9 cellular contexts compared by ENCODE assay signal in the genomic region with DNA sequence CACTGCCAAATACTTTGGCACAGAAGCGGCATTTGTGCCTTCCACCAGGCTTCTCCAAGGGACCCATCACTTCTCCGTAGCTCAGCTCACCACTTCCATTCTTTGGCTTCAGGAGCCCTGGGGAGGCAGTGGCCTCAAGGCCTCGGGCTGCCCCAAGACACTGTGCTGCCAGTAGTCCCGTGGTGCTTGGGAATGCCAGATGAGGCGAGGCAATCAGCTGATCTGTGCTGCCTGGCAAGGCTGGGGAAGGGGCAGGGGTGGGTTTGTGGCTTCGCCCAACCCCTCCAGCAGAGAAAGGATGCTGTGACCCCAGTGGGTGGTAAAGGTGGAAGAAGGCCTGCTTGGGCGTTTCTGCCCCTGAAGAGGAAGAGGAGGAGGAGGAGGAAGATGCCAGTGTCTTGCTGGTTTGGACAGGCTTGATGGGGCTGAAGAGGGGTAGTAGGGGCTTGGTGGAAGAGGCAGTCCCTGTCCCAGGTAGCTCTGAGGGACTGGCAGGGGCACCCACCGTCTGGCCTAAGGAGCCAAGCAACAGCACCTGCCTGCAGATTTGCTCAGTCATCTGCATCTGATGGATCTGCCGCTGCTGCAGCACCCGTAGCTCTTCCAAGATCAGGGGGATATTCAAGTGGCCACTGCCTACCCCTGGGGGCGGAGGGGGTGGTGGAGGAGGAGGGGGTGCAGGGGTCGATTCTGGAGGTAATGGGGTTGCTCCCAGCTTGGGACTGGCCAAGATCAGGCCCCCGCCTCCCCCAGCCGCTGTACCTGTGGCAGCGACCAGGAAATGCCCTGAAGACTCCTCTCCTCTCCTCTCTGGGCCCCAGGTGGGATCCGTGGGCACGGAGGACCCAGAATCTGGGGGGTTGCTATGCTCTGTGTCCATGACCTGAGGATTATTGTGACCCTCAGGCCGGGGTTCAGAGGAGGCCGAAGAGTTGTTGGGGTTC. TPM values are rescaled to one million over a fixed set of nuclear protein-coding genes. Genes with fewer than 3 reads are reported as not detected.
DNase-seq lines count a peak whose midpoint lies in the region; ATAC-seq and TF ChIP-seq lines count a peak whose summit lies in the region.
"Had no signal": no experiment of that assay in that cellular context is flagged by ENCODE, and none has a peak within 500 bp of the region (broad histone marks: within the 10 kb centered on the region; RNA-seq: fewer than 3 reads in every experiment).

No MANE protein-coding gene starts in this region.

- no peak for DNase-seq in GM23338 (ENCODE audit: low spot score)
- no peak for DNase-seq in WERI-Rb-1
- no peak for DNase-seq in foreskin fibroblast
- DNase-seq in skeletal muscle cell (ENCODE audit: low read depth), result no peak
- DNase-seq in COR-L47 (lab: John Stamatoyannopoulos, UW), result no peak
- no peak for DNase-seq in NCI-H1092 treated with DMSO at 0.1 percent for 48 hours (lab: John Stamatoyannopoulos, UW)
- DNase-seq: heart left ventricle had no signal

- H4K20me1 ChIP-seq in GM23338 (replicated peaks; ENCODE audit: insufficient read depth), result peaks cover 20% of the 10 kb centered on the region

- no peaks in the 10 kb centered on the region for H3K27me3 ChIP-seq in GM23338 (ENCODE audit: insufficient read depth)
- H3K27me3 ChIP-seq in WERI-Rb-1 (ENCODE audit: insufficient read depth, low read depth, severe bottlenecking), result no peaks in the 10 kb centered on the region
- H3K27me3 ChIP-seq: heart left ventricle had no signal

- peaks cover 68% of the 10 kb centered on the region for H3K79me2 ChIP-seq in GM23338 (replicated peaks; ENCODE audit: insufficient read depth)

- H3K9me3 ChIP-seq in WERI-Rb-1 (ENCODE audit: severe bottlenecking), result no peaks in the 10 kb centered on the region
- H3K9me3 ChIP-seq: heart left ventricle had no signal

- peaks cover 30% of the 10 kb centered on the region for H3K36me3 ChIP-seq in GM23338 (ENCODE audit: insufficient read depth)
- H3K36me3 ChIP-seq in WERI-Rb-1, result peaks cover 41% of the 10 kb centered on the region
- H3K36me3 ChIP-seq: heart left ventricle had no signal

- TF ChIP-seq CTCF in GM23338 (conservative IDR thresholded peaks at IDR 0.05; ENCODE audit: low read depth in 2 of 2), result no peak
- no peak for TF ChIP-seq CTCF in WERI-Rb-1 (IDR thresholded peaks at IDR 0.05; ENCODE audit: low read depth, low read length)
- TF ChIP-seq CTCF in foreskin fibroblast (IDR thresholded peaks at IDR 0.05; ENCODE audit: low read depth, low read length), result no peak

- peak overlapping the region; percentile 83 for H3K4me3 Mint-ChIP-seq in GM23338

- no peaks in the 10 kb centered on the region; the same call in 1 of the 3 replicates for H3K9me3 Mint-ChIP-seq in GM23338

- no peak overlapping the region for H2AFZ ChIP-seq in GM23338

- H3K27ac Mint-ChIP-seq in GM23338, result peak overlapping the region; percentile 95

- ATAC-seq in GM23338, result no peak
- no peak for ATAC-seq in HG03045 (IDR thresholded peaks at IDR 0.05; ENCODE audit: unreplicated experiment)
- ATAC-seq in GM18870 (IDR thresholded peaks at IDR 0.05; ENCODE audit: unreplicated experiment), result no peak

- peaks cover 38% of the 10 kb centered on the region for H3K27me3 Mint-ChIP-seq in GM23338 (ENCODE audit: insufficient read depth, low read depth, poor library complexity)

- peaks cover 77% of the 10 kb centered on the region for H3K36me3 Mint-ChIP-seq in GM23338 (ENCODE audit: low read depth)

- peak overlapping the region; percentile 84 for H3K27ac ChIP-seq in GM23338 (ENCODE audit: low read depth)
- H3K27ac ChIP-seq in WERI-Rb-1, result peak overlapping the region; percentile 97

- no peaks in the 10 kb centered on the region for H3K9me2 ChIP-seq in GM23338 (ENCODE audit: insufficient read depth)

- H3K4me2 ChIP-seq in GM23338, result peak overlapping the region; percentile 85

- peaks cover 36% of the 10 kb centered on the region for H3F3A ChIP-seq in GM23338 (replicated peaks; ENCODE audit: low read depth)

- H3K4me1 Mint-ChIP-seq in GM23338, result peaks cover 84% of the 10 kb centered on the region

- peaks cover 78% of the 10 kb centered on the region for H3K4me1 ChIP-seq in GM23338 (ENCODE audit: insufficient read depth)

- H3K4me3 ChIP-seq in GM23338, result peak overlapping the region; percentile 74
- H3K4me3 ChIP-seq in WERI-Rb-1 (ENCODE audit: low read depth, low read length), result peak overlapping the region; percentile 83
- H3K4me3 ChIP-seq in foreskin fibroblast (ENCODE audit: low read depth in 1 of 2, low read length in 2 of 2), result peak overlapping the region; percentile 66 to 77
- peak overlapping the region; percentile 74 for H3K4me3 ChIP-seq in skeletal muscle cell (ENCODE audit: low read depth, low read length)

TF ChIP-seq in GM23338, 12 proteins besides CTCF, POLR2A, EP300 and RAD21:
- TF ChIP-seq, protein P1, sequence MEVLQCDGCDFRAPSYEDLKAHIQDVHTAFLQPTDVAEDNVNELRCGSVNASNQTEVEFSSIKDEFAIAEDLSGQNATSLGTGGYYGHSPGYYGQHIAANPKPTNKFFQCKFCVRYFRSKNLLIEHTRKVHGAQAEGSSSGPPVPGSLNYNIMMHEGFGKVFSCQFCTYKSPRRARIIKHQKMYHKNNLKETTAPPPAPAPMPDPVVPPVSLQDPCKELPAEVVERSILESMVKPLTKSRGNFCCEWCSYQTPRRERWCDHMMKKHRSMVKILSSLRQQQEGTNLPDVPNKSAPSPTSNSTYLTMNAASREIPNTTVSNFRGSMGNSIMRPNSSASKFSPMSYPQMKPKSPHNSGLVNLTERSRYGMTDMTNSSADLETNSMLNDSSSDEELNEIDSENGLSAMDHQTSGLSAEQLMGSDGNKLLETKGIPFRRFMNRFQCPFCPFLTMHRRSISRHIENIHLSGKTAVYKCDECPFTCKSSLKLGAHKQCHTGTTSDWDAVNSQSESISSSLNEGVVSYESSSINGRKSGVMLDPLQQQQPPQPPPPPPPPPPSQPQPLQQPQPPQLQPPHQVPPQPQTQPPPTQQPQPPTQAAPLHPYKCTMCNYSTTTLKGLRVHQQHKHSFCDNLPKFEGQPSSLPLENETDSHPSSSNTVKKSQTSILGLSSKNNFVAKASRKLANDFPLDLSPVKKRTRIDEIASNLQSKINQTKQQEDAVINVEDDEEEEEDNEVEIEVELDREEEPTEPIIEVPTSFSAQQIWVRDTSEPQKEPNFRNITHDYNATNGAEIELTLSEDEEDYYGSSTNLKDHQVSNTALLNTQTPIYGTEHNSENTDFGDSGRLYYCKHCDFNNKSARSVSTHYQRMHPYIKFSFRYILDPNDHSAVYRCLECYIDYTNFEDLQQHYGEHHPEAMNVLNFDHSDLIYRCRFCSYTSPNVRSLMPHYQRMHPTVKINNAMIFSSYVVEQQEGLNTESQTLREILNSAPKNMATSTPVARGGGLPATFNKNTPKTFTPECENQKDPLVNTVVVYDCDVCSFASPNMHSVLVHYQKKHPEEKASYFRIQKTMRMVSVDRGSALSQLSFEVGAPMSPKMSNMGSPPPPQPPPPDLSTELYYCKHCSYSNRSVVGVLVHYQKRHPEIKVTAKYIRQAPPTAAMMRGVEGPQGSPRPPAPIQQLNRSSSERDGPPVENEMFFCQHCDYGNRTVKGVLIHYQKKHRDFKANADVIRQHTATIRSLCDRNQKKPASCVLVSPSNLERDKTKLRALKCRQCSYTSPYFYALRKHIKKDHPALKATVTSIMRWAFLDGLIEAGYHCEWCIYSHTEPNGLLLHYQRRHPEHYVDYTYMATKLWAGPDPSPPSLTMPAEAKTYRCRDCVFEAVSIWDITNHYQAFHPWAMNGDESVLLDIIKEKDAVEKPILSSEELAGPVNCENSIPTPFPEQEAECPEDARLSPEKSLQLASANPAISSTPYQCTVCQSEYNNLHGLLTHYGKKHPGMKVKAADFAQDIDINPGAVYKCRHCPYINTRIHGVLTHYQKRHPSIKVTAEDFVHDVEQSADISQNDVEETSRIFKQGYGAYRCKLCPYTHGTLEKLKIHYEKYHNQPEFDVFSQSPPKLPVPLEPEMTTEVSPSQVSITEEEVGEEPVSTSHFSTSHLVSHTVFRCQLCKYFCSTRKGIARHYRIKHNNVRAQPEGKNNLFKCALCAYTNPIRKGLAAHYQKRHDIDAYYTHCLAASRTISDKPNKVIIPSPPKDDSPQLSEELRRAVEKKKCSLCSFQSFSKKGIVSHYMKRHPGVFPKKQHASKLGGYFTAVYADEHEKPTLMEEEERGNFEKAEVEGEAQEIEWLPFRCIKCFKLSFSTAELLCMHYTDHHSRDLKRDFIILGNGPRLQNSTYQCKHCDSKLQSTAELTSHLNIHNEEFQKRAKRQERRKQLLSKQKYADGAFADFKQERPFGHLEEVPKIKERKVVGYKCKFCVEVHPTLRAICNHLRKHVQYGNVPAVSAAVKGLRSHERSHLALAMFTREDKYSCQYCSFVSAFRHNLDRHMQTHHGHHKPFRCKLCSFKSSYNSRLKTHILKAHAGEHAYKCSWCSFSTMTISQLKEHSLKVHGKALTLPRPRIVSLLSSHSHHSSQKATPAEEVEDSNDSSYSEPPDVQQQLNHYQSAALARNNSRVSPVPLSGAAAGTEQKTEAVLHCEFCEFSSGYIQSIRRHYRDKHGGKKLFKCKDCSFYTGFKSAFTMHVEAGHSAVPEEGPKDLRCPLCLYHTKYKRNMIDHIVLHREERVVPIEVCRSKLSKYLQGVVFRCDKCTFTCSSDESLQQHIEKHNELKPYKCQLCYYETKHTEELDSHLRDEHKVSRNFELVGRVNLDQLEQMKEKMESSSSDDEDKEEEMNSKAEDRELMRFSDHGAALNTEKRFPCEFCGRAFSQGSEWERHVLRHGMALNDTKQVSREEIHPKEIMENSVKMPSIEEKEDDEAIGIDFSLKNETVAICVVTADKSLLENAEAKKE (CRISPR knock-in tag; IDR thresholded peaks at IDR 0.05), result no peak
- no peak for TF ChIP-seq NANOG (IDR thresholded peaks at IDR 0.05; ENCODE audit: borderline replicate concordance)
TF ChIP-seq in GM23338: peak in this region for 0.

RNA-seq across cellular contexts. Expression of a gene that starts 1.3 kb away (rescaled TPM):
- 256 and 281 TPM in 2 replicates for total RNA-seq in GM23338 (2014; rRNA removed; shearing (Covaris generic))
- polyA plus RNA-seq in GM23338 (2016; fragmentation: Nextera tagmentation; extraction: Ambion mirVana), result 121 TPM in 2 replicates

RNA-seq across cellular contexts. Expression of a gene that starts 13.7 kb away (rescaled TPM):
- total RNA-seq in GM23338 (2014; rRNA removed; shearing (Covaris generic)), result 125 and 140 TPM in 2 replicates
- polyA plus RNA-seq in GM23338 (2016; fragmentation: Nextera tagmentation; extraction: Ambion mirVana), result 87.0 and 100 TPM in 2 replicates

RNA-seq across cellular contexts. Expression of a gene that starts 47.9 kb away (rescaled TPM):
- total RNA-seq in GM23338 (2014; rRNA removed; shearing (Covaris generic)), result 37.2 and 45.6 TPM in 2 replicates
- 67.1 and 72.8 TPM in 2 replicates for polyA plus RNA-seq in GM23338 (2016; fragmentation: Nextera tagmentation; extraction: Ambion mirVana)

RNA-seq across cellular contexts. Expression of a gene that starts 48.1 kb away (rescaled TPM):
- total RNA-seq in GM23338 (2014; rRNA removed; shearing (Covaris generic)), result 29.9 and 35.7 TPM in 2 replicates
- 11.7 and 12.9 TPM in 2 replicates for polyA plus RNA-seq in GM23338 (2016; fragmentation: Nextera tagmentation; extraction: Ambion mirVana)

RNA-seq across cellular contexts. Expression of a gene that starts 55.0 kb away (rescaled TPM):
- total RNA-seq in GM23338 (2014; rRNA removed; shearing (Covaris generic)), result not detected in 2 replicates
- not detected in 2 replicates for polyA plus RNA-seq in GM23338 (2016; fragmentation: Nextera tagmentation; extraction: Ambion mirVana)
- polyA plus RNA-seq: heart left ventricle had no signal
